In the genomic region with DNA sequence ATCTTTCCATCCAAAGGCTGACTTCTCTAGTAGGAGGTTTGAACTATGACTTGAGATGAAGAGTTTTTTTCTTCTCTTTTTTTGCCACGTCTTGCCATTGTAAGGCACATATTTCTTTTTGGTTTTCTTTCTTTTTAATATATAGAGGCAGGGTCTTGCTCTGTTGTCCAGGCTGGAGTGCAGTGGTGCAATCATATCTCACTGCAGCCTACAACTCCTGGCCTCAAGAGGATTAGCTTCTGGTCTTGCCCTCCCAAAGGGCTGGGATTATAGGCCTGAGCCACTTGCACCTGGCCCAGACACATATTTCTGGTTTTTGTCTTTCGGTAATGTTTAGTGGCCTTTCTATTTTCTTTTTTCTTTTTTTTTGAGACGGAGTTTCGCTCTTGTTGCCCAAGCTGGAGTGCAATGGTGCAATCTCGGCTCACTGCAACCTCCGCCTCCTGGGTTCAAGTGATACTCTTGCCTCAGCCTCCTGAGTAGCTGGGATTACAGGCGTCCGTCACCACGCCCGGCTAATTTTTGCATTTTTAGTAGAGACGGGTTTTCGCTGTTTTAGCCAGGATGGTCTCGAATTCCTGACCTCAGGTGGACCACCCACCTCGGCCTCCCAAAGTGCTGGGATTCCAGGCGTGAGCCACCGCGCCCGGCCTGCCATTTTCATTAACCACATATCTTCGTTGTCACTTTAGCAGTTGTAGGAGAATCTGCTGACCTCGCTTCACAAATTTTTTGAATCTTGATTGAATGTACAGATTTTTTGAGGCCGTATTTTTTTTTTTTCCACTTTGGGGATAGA, we compare ENCODE assay signal across 8 cellular contexts. TPM values are rescaled to one million over a fixed set of nuclear protein-coding genes. Genes with fewer than 3 reads are reported as not detected.
DNase-seq lines count a peak whose midpoint lies in the region; ATAC-seq and TF ChIP-seq lines count a peak whose summit lies in the region.
"Not testable (repeated sequence)": the region's sequence is repeated elsewhere in the genome, so short reads cannot be mapped to it uniquely, and the experiment has no call there.

No MANE protein-coding gene starts in this region.

- not testable (repeated sequence) for H3K9me3 ChIP-seq in OCI-LY7 (ENCODE audit: low read length); breast epithelium; heart left ventricle; muscle layer of duodenum (ENCODE audit: control insufficient read depth in 1 of 2, low read length in 2 of 2); sigmoid colon; upper lobe of left lung

- peak overlapping the region; percentile 63; the same call in 1 of the 2 replicates for H2AFZ ChIP-seq in OCI-LY7 (ENCODE audit: low read length)

- not testable (repeated sequence) for TF ChIP-seq CTCF in OCI-LY7 (conservative IDR thresholded peaks at IDR 0.05; ENCODE audit: low read length); breast epithelium (IDR thresholded peaks at IDR 0.05); heart left ventricle (IDR thresholded peaks at IDR 0.05); sigmoid colon (IDR thresholded peaks at IDR 0.05); upper lobe of left lung (IDR thresholded peaks at IDR 0.05)

- peak; percentile 55 for DNase-seq in ELF-1 (ENCODE audit: low read depth, low spot score)
- not testable (repeated sequence) for DNase-seq in OCI-LY7 (ENCODE audit: low spot score); activated CD8-positive, alpha-beta T cell treated with anti-CD3 and anti-CD28 coated beads, Interleukin-2, amount 10 ng/mL, durations not matched to agents 7 days and 5 days; breast epithelium (ENCODE audit: low spot score in 2 of 2); heart left ventricle; sigmoid colon
- peak in 1 of 2 donors; percentile 54 for DNase-seq in upper lobe of left lung

- TF ChIP-seq EP300 in sigmoid colon (IDR thresholded peaks at IDR 0.05); upper lobe of left lung (IDR thresholded peaks at IDR 0.05): not testable (repeated sequence)

- H4K20me1 ChIP-seq in OCI-LY7 (ENCODE audit: insufficient read depth, low read length) = not testable (repeated sequence)

- CTCF ChIA-PET in OCI-LY7 (lab: Charles Lee; ENCODE audit: unreplicated experiment); activated CD8-positive, alpha-beta T cell treated with anti-CD3 and anti-CD28 coated beads, Interleukin-2, amount 10 ng/mL, durations not matched to agents 7 days and 5 days (lab: Charles Lee): not testable (repeated sequence)

- H3K36me3 Mint-ChIP-seq in activated CD8-positive, alpha-beta T cell treated with anti-CD3 and anti-CD28 coated beads, Interleukin-2, amount 10 ng/mL, durations not matched to agents 7 days and 5 days (ENCODE audit: low read depth) = peaks cover 11% of the 10 kb centered on the region

- not testable (repeated sequence) for H3K9me3 Mint-ChIP-seq in activated CD8-positive, alpha-beta T cell treated with anti-CD3 and anti-CD28 coated beads, Interleukin-2, amount 10 ng/mL, durations not matched to agents 7 days and 5 days (ENCODE audit: insufficient read depth)

- TF ChIP-seq POLR2A in breast epithelium (IDR thresholded peaks at IDR 0.05); heart left ventricle (IDR thresholded peaks at IDR 0.05); sigmoid colon (IDR thresholded peaks at IDR 0.05); upper lobe of left lung (IDR thresholded peaks at IDR 0.05): not testable (repeated sequence)

- BruUV-seq in OCI-LY7 (replicated peaks; lab: Mats Ljungman, UMichigan) = not testable (repeated sequence)

- H3K27ac ChIP-seq in OCI-LY7 (ENCODE audit: low read depth, low read length, poor library complexity, severe bottlenecking) = peak overlapping the region; percentile 81
- H3K27ac ChIP-seq in breast epithelium = peak overlapping the region; percentile 93 to 94
- H3K27ac ChIP-seq in heart left ventricle = peak overlapping the region in 11 of 12 donors; percentile 74 to 97 (median 89)
- H3K27ac ChIP-seq in muscle layer of duodenum (ENCODE audit: low read length) = peak overlapping the region; percentile 88
- peak overlapping the region; percentile 88 to 94 (median 90) for H3K27ac ChIP-seq in sigmoid colon
- peak overlapping the region; percentile 78 to 96 (median 91) for H3K27ac ChIP-seq in upper lobe of left lung

- WGBS in heart left ventricle, 4 donors = 94 to 96% (median 95%) methylated on average over 21 of the region's 21 CpGs
- WGBS in sigmoid colon, 2 donors = 94 to 96% methylated on average over 21 of the region's 21 CpGs
- WGBS in upper lobe of left lung, 2 donors = 82 to 89% methylated on average over 21 of the region's 21 CpGs

- H3K36me3 ChIP-seq in OCI-LY7 (ENCODE audit: insufficient read depth, low read length); breast epithelium; heart left ventricle; muscle layer of duodenum (ENCODE audit: control insufficient read depth in 1 of 2, insufficient read depth in 2 of 2, low read length in 2 of 2); sigmoid colon; upper lobe of left lung: not testable (repeated sequence)

- POLR2A ChIA-PET in OCI-LY7 (lab: Charles Lee) = not testable (repeated sequence)
- POLR2A ChIA-PET in activated CD8-positive, alpha-beta T cell treated with anti-CD3 and anti-CD28 coated beads, Interleukin-2, amount 10 ng/mL, durations not matched to agents 7 days and 5 days (lab: Charles Lee) = interaction anchor here (0.6 to 1.4 kb wide), 2 partner anchors 16 to 218 kb away, joined by 3 read pairs; no protein-coding TSS in a partner anchor

- peak overlapping the region; percentile 82 for H3K4me3 Mint-ChIP-seq in activated CD8-positive, alpha-beta T cell treated with anti-CD3 and anti-CD28 coated beads, Interleukin-2, amount 10 ng/mL, durations not matched to agents 7 days and 5 days

- peaks cover 28% of the 10 kb centered on the region for H3K4me1 ChIP-seq in OCI-LY7 (ENCODE audit: insufficient read depth, low read length, poor library complexity, severe bottlenecking)
- not testable (repeated sequence) for H3K4me1 ChIP-seq in breast epithelium; muscle layer of duodenum (ENCODE audit: control insufficient read depth in 1 of 2, insufficient read depth in 2 of 2, low read length in 2 of 2)
- H3K4me1 ChIP-seq in heart left ventricle = peaks cover 0 to 14% (median 6%) of the 10 kb centered on the region in 12 donors
- peaks cover 0 to 13% (median 6%) of the 10 kb centered on the region in 4 donors for H3K4me1 ChIP-seq in sigmoid colon
- peaks cover 8 to 30% (median 17%) of the 10 kb centered on the region in 4 donors for H3K4me1 ChIP-seq in upper lobe of left lung

- H3K9me2 ChIP-seq in OCI-LY7 (ENCODE audit: insufficient read depth, low read length) = not testable (repeated sequence)

- peak overlapping the region; percentile 59 for H3K4me3 ChIP-seq in OCI-LY7 (ENCODE audit: low read depth, low read length, poor library complexity, severe bottlenecking)
- H3K4me3 ChIP-seq in breast epithelium; muscle layer of duodenum (ENCODE audit: low read depth in 1 of 2, low read length in 2 of 2); sigmoid colon: not testable (repeated sequence)
- peak overlapping the region in 3 of 12 donors; percentile 55 to 66 (median 63) for H3K4me3 ChIP-seq in heart left ventricle
- H3K4me3 ChIP-seq in upper lobe of left lung = peak overlapping the region in 1 of 4 donors; percentile 59

- peak overlapping the region; percentile 95 for H3K27ac Mint-ChIP-seq in activated CD8-positive, alpha-beta T cell treated with anti-CD3 and anti-CD28 coated beads, Interleukin-2, amount 10 ng/mL, durations not matched to agents 7 days and 5 days

- not testable (repeated sequence) for H3K27me3 Mint-ChIP-seq in activated CD8-positive, alpha-beta T cell treated with anti-CD3 and anti-CD28 coated beads, Interleukin-2, amount 10 ng/mL, durations not matched to agents 7 days and 5 days (ENCODE audit: low read depth)

- H3K4me2 ChIP-seq in OCI-LY7 (ENCODE audit: low read length) = peak overlapping the region; percentile 66

- peaks cover 29% of the 10 kb centered on the region for H3K4me1 Mint-ChIP-seq in activated CD8-positive, alpha-beta T cell treated with anti-CD3 and anti-CD28 coated beads, Interleukin-2, amount 10 ng/mL, durations not matched to agents 7 days and 5 days (ENCODE audit: low read depth)

- H3K79me2 ChIP-seq in OCI-LY7 (ENCODE audit: insufficient read depth, low read depth, low read length) = not testable (repeated sequence)

- intact Hi-C loops in OCI-LY7 (cut with micrococcal nuclease; ENCODE audit: unreplicated experiment) = loop anchor here (2.0 kb wide), 2 partner anchors 33 to 47 kb away; no protein-coding TSS in a partner anchor
- intact Hi-C loops in breast epithelium (cut with DNase I; ENCODE audit: low total_unique reads) = loop anchor here (2.0 kb wide), 1 partner anchor 57 kb away; no protein-coding TSS in a partner anchor
- intact Hi-C loops in heart left ventricle (cut with DNase I) = loop anchor here in 1 of 10 donors (2.0 kb wide), 1 partner anchor 17 kb away; the partner anchor contains the start of gene SPSB2
- intact Hi-C loops in sigmoid colon (cut with DNase I) = not testable (repeated sequence)

- ATAC-seq in activated CD8-positive, alpha-beta T cell treated with anti-CD3 and anti-CD28 coated beads, Interleukin-2, amount 10 ng/mL, durations not matched to agents 7 days and 5 days; heart left ventricle; upper lobe of left lung (ENCODE audit: low FRiP score in 2 of 2): not testable (repeated sequence)

- H3K27me3 ChIP-seq in breast epithelium; heart left ventricle; muscle layer of duodenum (ENCODE audit: low read depth, low read length); sigmoid colon; upper lobe of left lung: not testable (repeated sequence)

RNA-seq across cellular contexts. Expression of gene LRRC23, which starts 14.6 kb away (rescaled TPM):
- 15.7 and 17.7 TPM in 2 replicates for total RNA-seq in OCI-LY7 (2014; rRNA removed; shearing (Covaris generic))
- total RNA-seq in OCI-LY7 (2022) (19.8 and 20.2 TPM in 2 replicates), breast epithelium (10 to 100 TPM in 2 of 3 donors, 1 to 10 TPM in 1; 7.4 to 15.4 (median 10.8) TPM), heart left ventricle (10 to 100 TPM in 5 of 9 donors, 1 to 10 TPM in 4; 8.2 to 15.1 (median 10.3) TPM), sigmoid colon (10 to 100 TPM; 12.2 to 21.0 (median 13.5) TPM), upper lobe of left lung (10 to 100 TPM; 12.0 to 83.2 (median 29.1) TPM)
- 1 to 10 TPM; 6.5 to 8.6 TPM for total RNA-seq in activated CD8-positive, alpha-beta T cell treated with anti-CD3 and anti-CD28 coated beads, Interleukin-2, amount 10 ng/mL, durations not matched to agents 7 days and 5 days
- polyA plus RNA-seq in heart left ventricle (10 to 100 TPM; 14.8 to 15.3 TPM), sigmoid colon (10 to 100 TPM in 1 of 3 donors, 1 to 10 TPM in 2; 5.3 to 11.4 (median 5.5) TPM)

RNA-seq across cellular contexts. Expression of gene SPSB2, which starts 16.9 kb away (rescaled TPM):
- 7.8 and 8.3 TPM in 2 replicates for total RNA-seq in OCI-LY7 (2014; rRNA removed; shearing (Covaris generic))
- total RNA-seq in OCI-LY7 (2022) (8.5 and 10.8 TPM in 2 replicates), breast epithelium (10 to 100 TPM in 2 of 3 donors, 1 to 10 TPM in 1; 9.0 to 13.4 (median 12.7) TPM), heart left ventricle (1 to 10 TPM; 2.3 to 6.6 (median 3.1) TPM), sigmoid colon (10 to 100 TPM in 1 of 4 donors, 1 to 10 TPM in 3; 4.6 to 10.5 (median 8.2) TPM), upper lobe of left lung (10 to 100 TPM; 27.7 to 63.3 (median 35.0) TPM)
- 10 to 100 TPM in 1 of 2 experiments, 1 to 10 TPM in 1; 10.0 to 11.2 TPM for total RNA-seq in activated CD8-positive, alpha-beta T cell treated with anti-CD3 and anti-CD28 coated beads, Interleukin-2, amount 10 ng/mL, durations not matched to agents 7 days and 5 days
- polyA plus RNA-seq in heart left ventricle (1 to 10 TPM; 4.4 to 4.6 TPM), sigmoid colon (10 to 100 TPM; 13.4 to 17.4 (median 13.5) TPM)

RNA-seq across cellular contexts. Expression of gene TPI1, which starts 22.6 kb away (rescaled TPM):
- 596 and 608 TPM in 2 replicates for total RNA-seq in OCI-LY7 (2014; rRNA removed; shearing (Covaris generic))
- total RNA-seq in OCI-LY7 (2022) (519 and 801 TPM in 2 replicates), breast epithelium (100 to 1,000 TPM; 297 to 386 (median 351) TPM), heart left ventricle (1,000 to 10,000 TPM in 1 of 9 donors, 100 to 1,000 TPM in 8; 600 to 1,024 (median 730) TPM), sigmoid colon (100 to 1,000 TPM; 194 to 345 (median 299) TPM), upper lobe of left lung (100 to 1,000 TPM; 137 to 407 (median 309) TPM)
- 1,000 to 10,000 TPM; 1,505 to 1,545 TPM for total RNA-seq in activated CD8-positive, alpha-beta T cell treated with anti-CD3 and anti-CD28 coated beads, Interleukin-2, amount 10 ng/mL, durations not matched to agents 7 days and 5 days
- polyA plus RNA-seq in heart left ventricle (1,000 to 10,000 TPM in 1 of 2 donors, 100 to 1,000 TPM in 1; 648 to 1,605 TPM), sigmoid colon (100 to 1,000 TPM; 808 to 994 (median 968) TPM)

RNA-seq across cellular contexts. Expression of gene ENO2, which starts 24.4 kb away (rescaled TPM):
- 24.9 and 29.3 TPM in 2 replicates for total RNA-seq in OCI-LY7 (2014; rRNA removed; shearing (Covaris generic))
- total RNA-seq in OCI-LY7 (2022) (79.6 and 89.5 TPM in 2 replicates), breast epithelium (10 to 100 TPM in 2 of 3 donors, 1 to 10 TPM in 1; 5.0 to 16.1 (median 11.1) TPM), heart left ventricle (10 to 100 TPM in 6 of 9 donors, 1 to 10 TPM in 3; 4.6 to 30.9 (median 11.6) TPM), sigmoid colon (10 to 100 TPM; 26.3 to 37.5 (median 35.0) TPM), upper lobe of left lung (10 to 100 TPM; 33.4 to 44.0 (median 40.7) TPM)
- total RNA-seq in activated CD8-positive, alpha-beta T cell treated with anti-CD3 and anti-CD28 coated beads, Interleukin-2, amount 10 ng/mL, durations not matched to agents 7 days and 5 days = 100 to 1,000 TPM; 133 to 141 TPM
- polyA plus RNA-seq in heart left ventricle (10 to 100 TPM; 10.4 to 22.1 TPM), sigmoid colon (10 to 100 TPM in 1 of 3 donors, 1 to 10 TPM in 2; 1.8 to 15.6 (median 3.0) TPM)

RNA-seq across cellular contexts. Expression of gene ATN1, which starts 37.8 kb away (rescaled TPM):
- 0.98 and 3.1 TPM in 2 replicates for total RNA-seq in OCI-LY7 (2014; rRNA removed; shearing (Covaris generic))
- total RNA-seq in OCI-LY7 (2022) = 4.9 and 6.7 TPM in 2 replicates
- total RNA-seq in activated CD8-positive, alpha-beta T cell treated with anti-CD3 and anti-CD28 coated beads, Interleukin-2, amount 10 ng/mL, durations not matched to agents 7 days and 5 days = 10 to 100 TPM; 21.6 to 24.5 TPM
- 10 to 100 TPM; 57.9 to 96.4 (median 59.7) TPM for total RNA-seq in breast epithelium
- 10 to 100 TPM; 38.4 to 82.9 (median 67.2) TPM for total RNA-seq in heart left ventricle
- 10 to 100 TPM; 61.3 to 65.6 TPM for polyA plus RNA-seq in heart left ventricle
- 100 to 1,000 TPM in 1 of 4 donors, 10 to 100 TPM in 3; 46.4 to 138 (median 60.3) TPM for total RNA-seq in sigmoid colon
- 10 to 100 TPM; 30.1 to 78.8 (median 33.0) TPM for polyA plus RNA-seq in sigmoid colon
- 100 to 1,000 TPM in 4 of 6 donors, 10 to 100 TPM in 2; 74.7 to 321 (median 133) TPM for total RNA-seq in upper lobe of left lung
